In genomic region chr21:33975548-33976081, GRCh38 we compare ENCODE assay signal across 9 cellular contexts.
DNase-seq lines count a peak whose midpoint lies in the region; ATAC-seq and TF ChIP-seq lines count a peak whose summit lies in the region.
"Had no signal": no experiment of that assay in that cellular context is flagged by ENCODE, and none has a peak within 500 bp of the region (broad histone marks: within the 10 kb centered on the region; RNA-seq: fewer than 3 reads in every experiment).

No MANE protein-coding gene starts in this region.

- H3K27me3 ChIP-seq in lung (ENCODE audit: control insufficient read depth, insufficient read depth) = no peaks in the 10 kb centered on the region

- H3K4me3 ChIP-seq in lung = no peak overlapping the region

- peak overlapping the region; percentile 2 to 82 for H3K27ac ChIP-seq in lung (ENCODE audit: low read depth in 1 of 2, low read length in 1 of 2)
- H3K27ac ChIP-seq: 22Rv1 had no signal

- peaks cover 0 to 6% of the 10 kb centered on the region in 2 donors for H3K4me1 ChIP-seq in lung (ENCODE audit: control insufficient read depth in 2 of 2, insufficient read depth in 2 of 2, low read length in 2 of 2)

- no peak for TF ChIP-seq CTCF in lung (IDR thresholded peaks at IDR 0.05; ENCODE audit: control extremely low read depth, extremely low read depth)

- H3K36me3 ChIP-seq in lung (ENCODE audit: control insufficient read depth in 2 of 2, insufficient read depth in 2 of 2, low read length in 2 of 2) = no peaks in the 10 kb centered on the region

- peak; percentile 54; the same call in 1 of the 2 replicates for TF ChIP-seq POLR2A in Raji (IDR thresholded peaks at IDR 0.05; ENCODE audit: insufficient read depth, low read depth, low read length)

- H3K9me3 Mint-ChIP-seq in stimulated activated memory B cell treated with anti-CD40 and anti-IgM and Interleukin-4, amounts not matched to agents 10 μg/mL and 1 μg/mL and 100 μg/mL, for 72 hours = no peaks in the 10 kb centered on the region

- no peaks in the 10 kb centered on the region for H3K36me3 Mint-ChIP-seq in stimulated activated memory B cell treated with anti-CD40 and anti-IgM and Interleukin-4, amounts not matched to agents 10 μg/mL and 1 μg/mL and 100 μg/mL, for 72 hours

- DNase-seq in DMS153 (lab: John Stamatoyannopoulos, UW) (peak; percentile 41), DMS153 treated with DMSO at 0.1 percent for 48 hours (lab: John Stamatoyannopoulos, UW; ENCODE audit: unreplicated experiment) (no peak), lung (ENCODE audit: low spot score) (no peak), islet precursor cell (no peak)
- peak; percentile 69 for DNase-seq in activated naive CD4-positive, alpha-beta T cell treated with Interleukin-2 at 50 U/mL for 16 hours

- peak overlapping the region; percentile 61 for H3K4me3 Mint-ChIP-seq in stimulated activated memory B cell treated with anti-CD40 and anti-IgM and Interleukin-4, amounts not matched to agents 10 μg/mL and 1 μg/mL and 100 μg/mL, for 72 hours

- no peaks in the 10 kb centered on the region for H3K9me3 ChIP-seq in lung (ENCODE audit: control insufficient read depth in 2 of 2, insufficient read depth in 1 of 2, low read length in 1 of 2)

- 58 to 62% methylated on average over 7 of the region's 7 CpGs for WGBS in lung, 2 donors

- peaks cover 42% of the 10 kb centered on the region for H3K4me1 Mint-ChIP-seq in stimulated activated memory B cell treated with anti-CD40 and anti-IgM and Interleukin-4, amounts not matched to agents 10 μg/mL and 1 μg/mL and 100 μg/mL, for 72 hours

- ATAC-seq in HG03060 (IDR thresholded peaks at IDR 0.05; ENCODE audit: low read depth, unreplicated experiment) (peak; percentile 75), lung (ENCODE audit: insufficient read depth, low FRiP score) (peak; percentile 60)
- ATAC-seq in stimulated activated memory B cell treated with anti-CD40 and anti-IgM and Interleukin-4, amounts not matched to agents 10 μg/mL and 1 μg/mL and 100 μg/mL, for 72 hours = peak; percentile 98

- no peaks in the 10 kb centered on the region for H3K27me3 Mint-ChIP-seq in stimulated activated memory B cell treated with anti-CD40 and anti-IgM and Interleukin-4, amounts not matched to agents 10 μg/mL and 1 μg/mL and 100 μg/mL, for 72 hours

- H3K27ac Mint-ChIP-seq in stimulated activated memory B cell treated with anti-CD40 and anti-IgM and Interleukin-4, amounts not matched to agents 10 μg/mL and 1 μg/mL and 100 μg/mL, for 72 hours = peak overlapping the region; percentile 97

Comparison
In these comparisons a context has a peak if more than half of its experiments do, and no peak if none do; other contexts are left out.
1. DNase-seq: peak in DMS153 (single experiment) and activated naive CD4-positive, alpha-beta T cell treated with Interleukin-2 at 50 U/mL for 16 hours (single experiment); none in DMS153 treated with DMSO at 0.1 percent for 48 hours (single experiment), lung (single experiment) and islet precursor cell (single experiment).
2. Peak in every context shown above with its lines, with median percentiles within 50 percentile points of each other: ATAC-seq.